ENCODE assay signal across 1 cellular context in the genomic region with DNA sequence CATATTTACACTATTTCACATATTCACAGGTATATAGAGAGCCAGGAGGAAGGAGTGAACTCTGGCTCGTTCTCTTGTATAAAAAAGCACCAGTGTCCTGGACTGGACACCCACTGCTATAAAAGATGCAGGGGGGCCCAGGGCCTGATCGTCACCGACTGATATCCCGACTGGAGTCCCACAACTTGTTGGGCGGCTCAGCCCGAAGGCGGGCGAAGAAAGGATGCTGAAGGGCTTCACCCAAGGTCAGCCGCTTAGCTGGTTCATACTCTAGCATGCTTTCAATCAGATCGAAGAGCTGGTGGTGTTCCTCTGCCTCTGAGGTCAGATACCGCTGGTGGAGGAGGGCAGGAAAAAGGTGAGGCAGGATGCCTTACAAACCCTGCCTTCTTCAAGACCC.
A peak's percentile ranks its signal among the peaks of the same experiment; 100 is the strongest.
TF ChIP-seq lines count a peak whose summit lies in the region.

No MANE protein-coding gene starts in this region.

TF ChIP-seq in HepG2, 621 proteins besides CTCF, POLR2A, EP300 and RAD21:
- TF ChIP-seq RBFOX2 (IDR thresholded peaks at IDR 0.05; ENCODE audit: low read depth, low read length) (peak; percentile 41; the same call in 1 of the 2 replicates), RFX5 (IDR thresholded peaks at IDR 0.05; ENCODE audit: low read depth, low read length) (no peak), SIX4 (CRISPR knock-in tag; IDR thresholded peaks at IDR 0.05) (no peak)
